25 cellular contexts compared by ENCODE assay signal in genomic region chr10:101394522-101395133, GRCh38. TPM values are rescaled to one million over a fixed set of nuclear protein-coding genes. Genes with fewer than 3 reads are reported as not detected.
A peak's percentile ranks its signal among the peaks of the same experiment; 100 is the strongest.
DNase-seq lines count a peak whose midpoint lies in the region; ATAC-seq, FAIRE-seq and TF ChIP-seq lines count a peak whose summit lies in the region.
"Had no signal": no experiment of that assay in that cellular context is flagged by ENCODE, and none has a peak within 500 bp of the region (broad histone marks: within the 10 kb centered on the region; RNA-seq: fewer than 3 reads in every experiment).

No MANE protein-coding gene starts in this region.

- POLR2A ChIA-PET in HepG2 (lab: Yijun Ruan, JAX), result no interaction called here

- peak; percentile 54; the same call in 1 of the 3 replicates for ATAC-seq in RWPE2 (ENCODE audit: low read depth)
- peak; percentile 97 for ATAC-seq in foreskin keratinocyte
- ATAC-seq in HepG2, result no peak
- ATAC-seq in HG02973 (IDR thresholded peaks at IDR 0.05; ENCODE audit: unreplicated experiment), result no peak
- ATAC-seq: activated T-cell treated with anti-CD3 and anti-CD28 coated beads, Interleukin-2, amount 50 U/mL, for 72 hours; left colon had no signal

- H3K4me3 ChIP-seq in RWPE2 (ENCODE audit: severe bottlenecking) (no peak overlapping the region), mesendoderm (ENCODE audit: low read length) (no peak overlapping the region), HepG2 (replicated peaks in 1 of 3; ENCODE audit: insufficient read depth in 1 of 3, low read depth in 2 of 3, low read length in 3 of 3) (no peak overlapping the region)
- H3K4me3 ChIP-seq: MG63, SJCRH30, thyroid gland had no signal

- H3K4me2 ChIP-seq in mesendoderm (ENCODE audit: low read length), result no peak overlapping the region
- no peak overlapping the region for H3K4me2 ChIP-seq in HepG2 (ENCODE audit: low read depth, low read length)

- H4K20me1 ChIP-seq in HepG2 (ENCODE audit: insufficient read depth, low read length), result no peaks in the 10 kb centered on the region

- H3K9ac ChIP-seq in mesendoderm (ENCODE audit: low read length) (no peak overlapping the region), HepG2 (ENCODE audit: insufficient read depth, low read depth, low read length) (no peak overlapping the region)

- H3K27me3 ChIP-seq in RWPE2 (ENCODE audit: insufficient read depth, poor library complexity, severe bottlenecking) (no peaks in the 10 kb centered on the region), foreskin keratinocyte (no peaks in the 10 kb centered on the region), mesendoderm (ENCODE audit: insufficient read depth, low read length, poor library complexity) (no peaks in the 10 kb centered on the region), HepG2 (ENCODE audit: control insufficient read depth in 1 of 2, insufficient read depth in 2 of 2, low read length in 2 of 2) (no peaks in the 10 kb centered on the region)
- H3K27me3 ChIP-seq: BE2C, MG63, neutrophil, SJCRH30, thyroid gland had no signal

- no peaks in the 10 kb centered on the region for H3K36me3 ChIP-seq in RWPE2 (ENCODE audit: low read depth)
- no peaks in the 10 kb centered on the region for H3K36me3 ChIP-seq in mesendoderm (ENCODE audit: control insufficient read depth, insufficient read depth, low read length)
- no peaks in the 10 kb centered on the region for H3K36me3 ChIP-seq in HepG2 (replicated peaks in 1 of 2; ENCODE audit: control insufficient read depth in 1 of 2, insufficient read depth in 2 of 2, low read length in 2 of 2)
- H3K36me3 ChIP-seq: BE2C, MG63, neutrophil, SJCRH30, thyroid gland had no signal

- H3K4ac ChIP-seq in mesendoderm (ENCODE audit: low read depth, low read length), result no peak overlapping the region

- no peak overlapping the region for H2AK5ac ChIP-seq in mesendoderm (ENCODE audit: low read length)

- FAIRE-seq in HepG2 (lab: Jason Lieb, UNC), result no peak

- H3K27ac ChIP-seq in RWPE2 (ENCODE audit: poor library complexity, severe bottlenecking) (no peak overlapping the region), foreskin keratinocyte (no peak overlapping the region), mesendoderm (ENCODE audit: low read depth, low read length) (no peak overlapping the region), HepG2 (ENCODE audit: extremely low read length, insufficient read depth, low read length) (no peak overlapping the region)
- H3K27ac ChIP-seq: 22Rv1, neutrophil, SJCRH30, thyroid gland had no signal

- H3K9me3 ChIP-seq in RWPE2 (ENCODE audit: severe bottlenecking), result no peaks in the 10 kb centered on the region
- H3K9me3 ChIP-seq in HepG2 (ENCODE audit: low read length), result no peaks in the 10 kb centered on the region
- H3K9me3 ChIP-seq: BE2C, MG63, neutrophil, SJCRH30, thyroid gland had no signal

- H3K79me1 ChIP-seq in mesendoderm (ENCODE audit: low read length), result no peaks in the 10 kb centered on the region

- H4K5ac ChIP-seq in mesendoderm (ENCODE audit: low read length), result no peak overlapping the region

- CTCF ChIA-PET in HepG2 (lab: Yijun Ruan, JAX; ENCODE audit: low intra/inter-chr PET ratio, low total read pairs), result no interaction called here

- no peak for TF ChIP-seq RAD21 in HepG2 (CRISPR knock-in tag; IDR thresholded peaks at IDR 0.05)

- TF ChIP-seq EP300 in HepG2 (IDR thresholded peaks at IDR 0.05; ENCODE audit: low read depth in 2 of 2, low read length in 2 of 2) (no peak), HepG2 (CRISPR knock-in tag; IDR thresholded peaks at IDR 0.05; ENCODE audit: borderline replicate concordance) (no peak)

- H3K4me1 ChIP-seq in RWPE2 (ENCODE audit: insufficient read depth, poor library complexity, severe bottlenecking) (no peaks in the 10 kb centered on the region), foreskin keratinocyte (peaks cover 6% of the 10 kb centered on the region), mesendoderm (ENCODE audit: control insufficient read depth, low read depth, low read length) (peaks cover 2% of the 10 kb centered on the region), HepG2 (ENCODE audit: insufficient read depth, low read length) (no peaks in the 10 kb centered on the region)
- H3K4me1 ChIP-seq: BE2C, thyroid gland had no signal

- no TSS peak for BruUV-seq in HepG2 (replicated peaks; lab: Mats Ljungman, UMichigan)

- H3K56ac ChIP-seq in mesendoderm (ENCODE audit: low read length), result no peak overlapping the region

- no peak for TF ChIP-seq POLR2A in HepG2 (IDR thresholded peaks at IDR 0.05; ENCODE audit: insufficient read depth in 1 of 2, low read depth in 2 of 2, low read length in 2 of 2)

- no peak overlapping the region for H2BK120ac ChIP-seq in mesendoderm (ENCODE audit: low read depth, low read length)

- in situ Hi-C loops in HepG2 (cut with HindIII; ENCODE audit: extremely low pct_ligation_motif_present, low pct_unique_long_range_greater_than_20kb), result no loop called here

- no peak overlapping the region for H4K8ac ChIP-seq in mesendoderm (ENCODE audit: low read depth, low read length)

- no peak for TF ChIP-seq CTCF in RWPE2 (IDR thresholded peaks at IDR 0.05; ENCODE audit: poor library complexity, severe bottlenecking)
- TF ChIP-seq CTCF in foreskin keratinocyte (conservative IDR thresholded peaks at IDR 0.05), result no peak
- no peak for TF ChIP-seq CTCF in HepG2 (CRISPR knock-in tag; IDR thresholded peaks at IDR 0.05)

- no CpG with 5 or more reads among the region's 5 CpGs for WGBS in mesendoderm (ENCODE audit: extremely low coverage, insufficient coverage, low lambda C conversion rate)
- WGBS in HepG2 (ENCODE audit: low lambda C conversion rate), result 94% methylated on average over 5 of the region's 5 CpGs

- no peak overlapping the region for H2BK15ac ChIP-seq in mesendoderm (replicated peaks; ENCODE audit: low read depth)

- no peak overlapping the region for H3K18ac ChIP-seq in mesendoderm (ENCODE audit: low read length)

- H3K23ac ChIP-seq in mesendoderm (ENCODE audit: low read length), result no peak overlapping the region

- DNase-seq in DMS53 (lab: John Stamatoyannopoulos, UW) (peak; percentile 15), DMS53 treated with DMSO at 0.1 percent for 48 hours (lab: John Stamatoyannopoulos, UW; ENCODE audit: unreplicated experiment) (no peak), RWPE2 (ENCODE audit: low spot score) (no peak), foreskin keratinocyte (peak; percentile 73 to 87), mesendoderm (peak; percentile 44), NCI-H2107 (lab: John Stamatoyannopoulos, UW) (no peak), HepG2 (ENCODE audit: low spot score) (no peak)
- DNase-seq: activated B cell treated with CpG ODN at 0.5 μM for 24 hours; activated CD8-positive, alpha-beta memory T cell treated with anti-CD3 and anti-CD28 coated beads for 24 hours; activated T-cell treated with anti-CD3 and anti-CD28 coated beads, Interleukin-2, amount 50 U/mL, for 72 hours; BE2C; caudate nucleus; effector CD4-positive, alpha-beta T cell; GF-D8; hippocampal formation; left colon; MG63; NCI-H187 treated with DMSO at 0.1 percent for 48 hours; NCI-H524; SJCRH30; stimulated activated naive B cell treated with anti-CD40 and anti-IgM and Interleukin-4, amounts not matched to agents 10 μg/mL and 1 μg/mL and 100 μg/mL, for 72 hours; thyroid gland had no signal

- H2AFZ ChIP-seq in HepG2 (ENCODE audit: low read length), result no peak overlapping the region

- H3K79me2 ChIP-seq in mesendoderm (ENCODE audit: control insufficient read depth, insufficient read depth, low read length), result no peaks in the 10 kb centered on the region
- H3K79me2 ChIP-seq in HepG2 (ENCODE audit: insufficient read depth, low read length), result no peaks in the 10 kb centered on the region

- H2BK5ac ChIP-seq in mesendoderm (ENCODE audit: low read length), result no peak overlapping the region

- intact Hi-C loops in HepG2 (cut with micrococcal nuclease; ENCODE audit: unreplicated experiment), result no loop called here

TF ChIP-seq in HepG2, 621 proteins besides CTCF, POLR2A, EP300 and RAD21 (continues in another document):
- TF ChIP-seq GTF2F1 (IDR thresholded peaks at IDR 0.05; ENCODE audit: low read length) (no peak), ZNF354B (CRISPR knock-in tag; IDR thresholded peaks at IDR 0.05) (no peak), SP1 (IDR thresholded peaks at IDR 0.05) (no peak), SP1 (CRISPR knock-in tag; IDR thresholded peaks at IDR 0.05) (no peak), EEA1 (CRISPR knock-in tag; IDR thresholded peaks at IDR 0.05; ENCODE audit: borderline replicate concordance) (no peak)

RNA-seq across cellular contexts. Expression of gene BTRC, which starts 40.7 kb away (rescaled TPM):
- total RNA-seq in foreskin keratinocyte, result 9.8 and 12.6 TPM in 2 replicates
- polyA plus RNA-seq in foreskin keratinocyte, result 4.2 and 4.6 TPM in 2 replicates
- 8.4 TPM for polyA plus RNA-seq in mesendoderm (2013, experiment 1 of 2)
- polyA plus RNA-seq in mesendoderm (2013, experiment 2 of 2), result 8.6 TPM
- 14.4 and 26.0 TPM in 2 replicates for total RNA-seq in HepG2 (2016; rRNA removed; fragmentation: Illumina TruSeq; extraction: Trizol)
- 2.2 and 2.6 TPM in 2 replicates for total RNA-seq in HepG2 (2016; cell fraction: cytosol; rRNA removed; fragmentation: Illumina TruSeq; extraction: Trizol; ENCODE audit: low read depth)
- total RNA-seq in HepG2 (2016; cell fraction: insoluble cytoplasmic fraction; rRNA removed; fragmentation: Illumina TruSeq; extraction: Trizol), result 14.5 and 25.7 TPM in 2 replicates
- total RNA-seq in HepG2 (2016; cell fraction: membrane; rRNA removed; fragmentation: Illumina TruSeq; extraction: Trizol), result 5.5 and 5.9 TPM in 2 replicates
- 9.6 and 9.8 TPM in 2 replicates for total RNA-seq in HepG2 (2016; cell fraction: nucleus; rRNA removed; fragmentation: Illumina TruSeq; extraction: Trizol)
- 10.7 and 12.0 TPM in 2 replicates for polyA plus RNA-seq in HepG2 (2011; rRNA removed)
- 6.9 and 11.2 TPM in 2 replicates for polyA plus RNA-seq in HepG2 (2011; cell fraction: cytosol; rRNA removed)
- polyA plus RNA-seq in HepG2 (2011; cell fraction: nucleus; rRNA removed), result 7.8 and 8.8 TPM in 2 replicates
- 9.1 and 10.5 TPM in 2 replicates for polyA plus RNA-seq in HepG2 (2012)
- polyA plus RNA-seq in HepG2 (2016; cell fraction: cytosol; fragmentation: Illumina TruSeq; extraction: Trizol; ENCODE audit: low read depth), result 0.51 and 0.66 TPM in 2 replicates
- polyA plus RNA-seq in HepG2 (2016; cell fraction: insoluble cytoplasmic fraction; fragmentation: Illumina TruSeq; extraction: Trizol; ENCODE audit: low read depth), result 18.0 and 20.8 TPM in 2 replicates
- 1.9 and 2.3 TPM in 2 replicates for polyA plus RNA-seq in HepG2 (2016; cell fraction: membrane; fragmentation: Illumina TruSeq; extraction: Trizol; ENCODE audit: low read depth)
- 8.8 and 9.8 TPM in 2 replicates for polyA plus RNA-seq in HepG2 (2016; cell fraction: nucleus; fragmentation: Illumina TruSeq; extraction: Trizol; ENCODE audit: insufficient read depth, low read depth)
- 19.3 and 21.9 TPM in 2 replicates for polyA minus RNA-seq in HepG2 (2011; rRNA and poly(A)+ RNA removed; ENCODE audit: low replicate concordance)
- 12.1 and 16.2 TPM in 2 replicates for polyA minus RNA-seq in HepG2 (2011; cell fraction: cytosol; rRNA and poly(A)+ RNA removed)
- 17.8 and 21.1 TPM in 2 replicates for polyA minus RNA-seq in HepG2 (2011; cell fraction: nucleus; rRNA and poly(A)+ RNA removed)

Comparison
In these comparisons a context has a peak if more than half of its experiments do, and no peak if none do; other contexts are left out.
1. DNase-seq: peak in DMS53 (single experiment), foreskin keratinocyte (2 of 2) and mesendoderm (single experiment); none in DMS53 treated with DMSO at 0.1 percent for 48 hours (single experiment), RWPE2 (single experiment), NCI-H2107 (single experiment) and HepG2 (single experiment).
2. ATAC-seq: peak in RWPE2 (single experiment) and foreskin keratinocyte (single experiment); none in HepG2 (single experiment) and HG02973 (single experiment).